12 cellular contexts compared by ENCODE assay signal in genomic region chr6:36479256-36479655, GRCh38. TPM values are rescaled to one million over a fixed set of nuclear protein-coding genes. Genes with fewer than 3 reads are reported as not detected.
"Had no signal": no experiment of that assay in that cellular context is flagged by ENCODE, and none has a peak within 500 bp of the region (broad histone marks: within the 10 kb centered on the region; RNA-seq: fewer than 3 reads in every experiment).

No MANE protein-coding gene starts in this region.

- ATAC-seq: foreskin keratinocyte, left lung had no signal

- DNase-seq: activated CD4-positive, alpha-beta T cell treated with anti-CD3 and anti-CD28 coated beads, Interleukin-2, amount 50 U/mL, for 4 hours; activated CD8-positive, alpha-beta memory T cell treated with anti-CD3 and anti-CD28 coated beads, Interleukin-2, amount 50 U/mL, for 4 hours; activated naive CD4-positive, alpha-beta T cell treated with anti-CD3 and anti-CD28 coated beads, Interleukin-2, amount 50 U/mL, for 16 hours; dorsolateral prefrontal cortex; islet precursor cell; left lung; mesendoderm had no signal

- H3K27ac Mint-ChIP-seq: activated T-helper 2 cell treated with anti-CD3 and anti-CD28 coated beads, Interferon-gamma antibody, Interleukin-2, Interleukin-4, amounts not matched to agents 10 μg/mL and 5 μg/mL and 100 μg/mL, durations not matched to agents 14 hours and 24 hours and 36 hours had no signal

- H3K4me3 ChIP-seq: dorsolateral prefrontal cortex, left lung, right atrium auricular region, skin epidermis had no signal

- H3K4me1 ChIP-seq: foreskin keratinocyte, right atrium auricular region had no signal

- H3K27me3 ChIP-seq: dorsolateral prefrontal cortex, foreskin keratinocyte, left lung, right atrium auricular region had no signal

- H3K27ac ChIP-seq: foreskin keratinocyte, left lung, right atrium auricular region had no signal

- H3K4me3 Mint-ChIP-seq: neural crest cell had no signal

- H3K9me3 Mint-ChIP-seq: activated T-helper 2 cell treated with anti-CD3 and anti-CD28 coated beads, Interferon-gamma antibody, Interleukin-2, Interleukin-4, amounts not matched to agents 10 μg/mL and 5 μg/mL and 100 μg/mL, durations not matched to agents 14 hours and 24 hours and 36 hours; neural crest cell had no signal

- H3K9me3 ChIP-seq: left lung, right atrium auricular region had no signal

- H3K4me1 Mint-ChIP-seq: neural crest cell had no signal

RNA-seq across cellular contexts. Expression of gene PXT1, which starts 36.6 kb away (rescaled TPM):
- total RNA-seq: foreskin keratinocyte, left lung had no signal
- polyA plus RNA-seq: foreskin keratinocyte had no signal
